ENCODE assay signal across 8 cellular contexts in the genomic region with DNA sequence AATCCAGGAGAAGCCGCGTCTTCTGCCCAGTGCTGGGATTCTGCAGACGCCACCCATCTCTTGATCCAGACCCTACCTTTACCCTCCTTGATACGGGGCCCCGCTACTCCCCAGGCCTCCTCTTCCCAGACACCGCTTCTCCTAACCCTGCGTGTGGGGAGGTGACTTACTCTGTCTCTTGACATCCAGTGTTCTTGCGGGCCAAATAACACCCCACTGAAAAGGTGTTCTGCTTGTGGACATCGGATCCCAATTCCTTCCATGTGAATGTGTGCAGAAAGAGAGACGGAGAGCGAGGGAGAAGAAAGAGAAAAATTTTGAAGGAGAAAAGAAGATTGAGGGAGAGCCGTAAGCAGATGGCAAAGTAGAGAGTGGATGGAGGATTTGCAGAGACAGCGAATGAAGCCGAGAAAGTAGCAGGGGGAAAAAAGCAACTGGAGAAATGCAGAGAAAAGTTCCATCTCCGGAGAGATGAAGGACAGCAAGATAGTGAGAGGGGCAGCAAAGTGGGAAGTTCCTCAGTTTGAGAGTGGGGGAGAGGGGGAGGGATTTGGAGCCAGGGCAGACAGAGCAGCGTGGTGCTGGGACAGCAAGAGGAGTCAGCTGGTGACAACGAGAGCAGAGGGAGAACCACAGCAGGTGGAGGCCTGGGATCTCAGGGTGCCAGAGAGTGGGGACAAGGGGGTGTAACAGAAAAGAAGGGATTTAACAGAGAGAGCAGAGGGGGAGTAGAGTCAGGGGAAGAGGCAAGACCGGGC. TPM values are rescaled to one million over a fixed set of nuclear protein-coding genes. Genes with fewer than 3 reads are reported as not detected.
DNase-seq lines count a peak whose midpoint lies in the region; ATAC-seq and TF ChIP-seq lines count a peak whose summit lies in the region.

No MANE protein-coding gene starts in this region.

- intact Hi-C loops in adrenal gland (cut with DNase I) (no loop called here), testis (cut with DNase I; ENCODE audit: low total_unique reads) (no loop called here)

- TF ChIP-seq CTCF in GM12875 (IDR thresholded peaks at IDR 0.05; ENCODE audit: borderline replicate concordance, insufficient read depth, low read depth, low read length) (no peak), adrenal gland (IDR thresholded peaks at IDR 0.05) (no peak), testis (IDR thresholded peaks at IDR 0.05) (no peak)

- DNase-seq in adrenal gland, result peak in 4 of 7 donors; percentile 13 to 22 (median 18)
- peak; percentile 66 for DNase-seq in left kidney (ENCODE audit: low read depth, low spot score)
- no peak for DNase-seq in testis
- DNase-seq in activated CD8-positive, alpha-beta memory T cell treated with anti-CD3 and anti-CD28 coated beads for 24 hours, result no peak

- H3K27ac ChIP-seq in adrenal gland (peak overlapping the region; percentile 66 to 99 (median 94)), testis (peak overlapping the region; percentile 70 to 85)

- H3K9me3 ChIP-seq in adrenal gland (replicated peaks in 1 of 3) (no peaks in the 10 kb centered on the region), testis (no peaks in the 10 kb centered on the region)

- peak overlapping the region; percentile 73 for H3K4me3 ChIP-seq in GM12875 (ENCODE audit: low read depth, low read length)
- H3K4me3 ChIP-seq in adrenal gland, result peak overlapping the region; percentile 43 to 97 (median 80)
- peak overlapping the region; percentile 65 to 84 for H3K4me3 ChIP-seq in testis

- TF ChIP-seq POLR2A in adrenal gland (IDR thresholded peaks at IDR 0.05) (no peak), testis (IDR thresholded peaks at IDR 0.05) (no peak)

- peak; percentile 16 for ATAC-seq in HG03439 (IDR thresholded peaks at IDR 0.05; ENCODE audit: unreplicated experiment)
- ATAC-seq in HG03442 (IDR thresholded peaks at IDR 0.05; ENCODE audit: unreplicated experiment), result no peak
- ATAC-seq in HG02970 (IDR thresholded peaks at IDR 0.05; ENCODE audit: low FRiP score, unreplicated experiment), result no peak

- WGBS in adrenal gland, 4 donors, result 9 to 12% (median 11%) methylated on average over 15 to 18 of the region's 18 CpGs
- WGBS in testis, 2 donors, result 6 to 9% methylated on average over 18 of the region's 18 CpGs

- H3K27me3 ChIP-seq in adrenal gland (no peaks in the 10 kb centered on the region), testis (no peaks in the 10 kb centered on the region)

- peaks cover 7 to 11% of the 10 kb centered on the region in 2 donors for H3K4me1 ChIP-seq in adrenal gland (replicated peaks in 1 of 2)
- H3K4me1 ChIP-seq in testis, result peaks cover 10% of the 10 kb centered on the region

- H3K36me3 ChIP-seq in adrenal gland (replicated peaks in 1 of 2) (peaks cover 0 to 18% of the 10 kb centered on the region in 2 donors), testis (ENCODE audit: low read depth, missing control alignments) (no peaks in the 10 kb centered on the region)

RNA-seq across cellular contexts. Expression of a gene that starts 0.8 kb away (rescaled TPM):
- total RNA-seq in adrenal gland, result 10 to 100 TPM in 4 of 8 donors, 1 to 10 TPM in 4; 2.1 to 15.1 (median 9.5) TPM
- 10 to 100 TPM in 2 of 3 donors, 1 to 10 TPM in 1; 7.2 to 16.3 (median 13.2) TPM for polyA plus RNA-seq in adrenal gland
- total RNA-seq in testis, result 1 to 10 TPM; 4.3 to 4.6 TPM
- polyA plus RNA-seq in testis (ENCODE audit: insufficient read depth, low read depth, low replicate concordance), result 3.3 TPM

RNA-seq across cellular contexts. Expression of a gene that starts 28.4 kb away (rescaled TPM):
- total RNA-seq in adrenal gland (10 to 100 TPM in 5 of 8 donors, 1 to 10 TPM in 3; 2.3 to 18.8 (median 13.8) TPM), testis (10 to 100 TPM; 15.8 to 35.7 TPM)
- polyA plus RNA-seq in adrenal gland (10 to 100 TPM in 1 of 3 donors, 1 to 10 TPM in 2; 2.8 to 21.4 (median 3.8) TPM), testis (ENCODE audit: insufficient read depth, low read depth, low replicate concordance) (30.2 TPM)

RNA-seq across cellular contexts. Expression of a gene that starts 38.3 kb away (rescaled TPM):
- total RNA-seq in adrenal gland (10 to 100 TPM in 1 of 8 donors, 1 to 10 TPM in 7; 1.9 to 10.2 (median 4.2) TPM), testis (10 to 100 TPM; 11.1 to 21.5 TPM)
- polyA plus RNA-seq in adrenal gland (10 to 100 TPM in 1 of 3 donors, 1 to 10 TPM in 2; 2.9 to 13.6 (median 4.3) TPM), testis (ENCODE audit: insufficient read depth, low read depth, low replicate concordance) (16.6 TPM)

Comparison
In these comparisons a context has a peak if more than half of its experiments do, and no peak if none do; other contexts are left out.
1. DNase-seq: peak in adrenal gland (4 of 7) and left kidney (single experiment); none in testis (single experiment) and activated CD8-positive, alpha-beta memory T cell treated with anti-CD3 and anti-CD28 coated beads for 24 hours (single experiment).
2. Peak in every context shown above with its lines, with median percentiles within 50 percentile points of each other: H3K4me3 ChIP-seq.